Comparison of ENCODE assay signal across 13 cellular contexts in the genomic region with DNA sequence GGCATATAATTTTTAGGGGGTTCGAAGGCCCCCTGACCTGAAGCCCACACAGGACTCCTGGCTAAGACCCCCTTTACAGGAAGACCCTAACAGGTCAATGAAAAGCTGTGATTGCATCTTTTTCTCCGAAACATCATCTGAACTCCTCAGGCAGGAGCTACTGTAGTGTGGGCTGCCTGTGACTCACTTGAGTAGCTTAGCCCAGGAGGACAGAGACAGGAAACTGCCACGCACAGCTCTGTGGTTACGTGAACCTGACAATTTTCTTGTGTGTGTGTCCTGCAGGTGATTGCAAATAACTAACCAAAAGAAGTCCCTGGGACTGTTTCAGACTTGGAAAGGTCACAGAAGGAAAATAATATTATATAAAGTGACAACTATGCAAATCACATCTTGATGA. TPM values are rescaled to one million over a fixed set of nuclear protein-coding genes. Genes with fewer than 3 reads are reported as not detected.
"Had no signal": no experiment of that assay in that cellular context is flagged by ENCODE, and none has a peak within 500 bp of the region (broad histone marks: within the 10 kb centered on the region; RNA-seq: fewer than 3 reads in every experiment).

No MANE protein-coding gene starts in this region.

RNA-seq across cellular contexts. Expression of a gene that starts 15.1 kb away (rescaled TPM):
- total RNA-seq: activated naive CD4-positive, alpha-beta T cell treated with anti-CD3 and anti-CD28 coated beads for 36 hours; endodermal cell; gastrocnemius medialis; heart right ventricle; naive thymus-derived CD4-positive, alpha-beta T cell; stomach; T-helper 1 cell treated with Interleukin-12 subunit alpha and Interleukin-12 subunit beta and Interleukin-4 antibody, amounts not matched to agents 30 ng/mL and 1 ng/mL, for 36 hours; temporal lobe; vagina had no signal
- polyA plus RNA-seq: heart right ventricle; naive thymus-derived CD4-positive, alpha-beta T cell; ovary; psoas muscle; small intestine; stomach had no signal

RNA-seq across cellular contexts. Expression of a gene that starts 34.5 kb away (rescaled TPM):
- total RNA-seq: activated naive CD4-positive, alpha-beta T cell treated with anti-CD3 and anti-CD28 coated beads for 36 hours; endodermal cell; gastrocnemius medialis; lower leg skin; naive thymus-derived CD4-positive, alpha-beta T cell; T-helper 1 cell treated with Interleukin-12 subunit alpha and Interleukin-12 subunit beta and Interleukin-4 antibody, amounts not matched to agents 30 ng/mL and 1 ng/mL, for 36 hours; temporal lobe; vagina had no signal
- polyA plus RNA-seq: naive thymus-derived CD4-positive, alpha-beta T cell had no signal

RNA-seq across cellular contexts. Expression of a gene that starts 52.8 kb away (rescaled TPM):
- total RNA-seq: activated naive CD4-positive, alpha-beta T cell treated with anti-CD3 and anti-CD28 coated beads for 36 hours; endodermal cell; lower leg skin; stomach; temporal lobe; vagina had no signal
- polyA plus RNA-seq: naive thymus-derived CD4-positive, alpha-beta T cell; ovary had no signal
